ENCODE assay signal across 1 cellular context in genomic region chr17:64336760-64337413, GRCh38.
TF ChIP-seq lines count a peak whose summit lies in the region.

No MANE protein-coding gene starts in this region.

TF ChIP-seq in A549, 52 proteins besides CTCF, POLR2A, EP300 and RAD21:
- no peak for TF ChIP-seq PBX3 (IDR thresholded peaks at IDR 0.05)
- TF ChIP-seq KDM1A (IDR thresholded peaks at IDR 0.05; ENCODE audit: low read depth) = no peak
